20 cellular contexts compared by ENCODE assay signal in genomic region chr12:131231194-131231980, GRCh38.
DNase-seq lines count a peak whose midpoint lies in the region; ATAC-seq and TF ChIP-seq lines count a peak whose summit lies in the region.
"Had no signal": no experiment of that assay in that cellular context is flagged by ENCODE, and none has a peak within 500 bp of the region (broad histone marks: within the 10 kb centered on the region; RNA-seq: fewer than 3 reads in every experiment).

No MANE protein-coding gene starts in this region.

- H4K20me1 ChIP-seq in SK-N-SH (ENCODE audit: insufficient read depth), result no peaks in the 10 kb centered on the region

- H3K79me2 ChIP-seq in mesendoderm (ENCODE audit: control insufficient read depth, insufficient read depth, low read length) (no peaks in the 10 kb centered on the region), SK-N-SH (ENCODE audit: insufficient read depth) (no peaks in the 10 kb centered on the region)

- no peak overlapping the region for H2BK120ac ChIP-seq in mesendoderm (ENCODE audit: low read depth, low read length)

- POLR2A ChIA-PET in HEK293 (lab: Yijun Ruan, JAX), result no interaction called here
- POLR2A ChIA-PET in SK-N-SH (lab: Yijun Ruan, JAX), result no interaction called here

- H3K23ac ChIP-seq in mesendoderm (ENCODE audit: low read length), result no peak overlapping the region

- H3K9ac ChIP-seq in mesendoderm (ENCODE audit: low read length) (no peak overlapping the region), SK-N-SH (no peak overlapping the region)

- H3K4me2 ChIP-seq in mesendoderm (ENCODE audit: low read length), result no peak overlapping the region
- H3K4me2 ChIP-seq in SK-N-SH, result no peak overlapping the region
- H3K4me2 ChIP-seq: PC-9 had no signal

- peak; percentile 39 for DNase-seq in chondrocyte (ENCODE audit: low spot score)
- DNase-seq in mesendoderm, result no peak
- DNase-seq in head of caudate nucleus, result no peak
- DNase-seq in thyroid gland, result no peak
- no peak for DNase-seq in SK-N-SH
- DNase-seq: ACHN, COR-L47, DMS153, EL, HFFc6, NCI-H1436, NCI-H1930, NCI-H226, NCI-H526, PC-9 had no signal

- H3K9me3 ChIP-seq in HEK293 (ENCODE audit: control insufficient read depth, insufficient read depth, low read depth, low read length), result no peaks in the 10 kb centered on the region
- H3K9me3 ChIP-seq in thyroid gland, result no peaks in the 10 kb centered on the region
- H3K9me3 ChIP-seq in SK-N-SH, result no peaks in the 10 kb centered on the region

- TF ChIP-seq CTCF in HEK293 (tag by site-specific recombination; IDR thresholded peaks at IDR 0.05), result no peak
- TF ChIP-seq CTCF in chondrocyte (IDR thresholded peaks at IDR 0.05), result no peak
- no peak for TF ChIP-seq CTCF in thyroid gland (IDR thresholded peaks at IDR 0.05)
- no peak for TF ChIP-seq CTCF in SK-N-SH (IDR thresholded peaks at IDR 0.05)

- H3K4me1 ChIP-seq in HEK293 (ENCODE audit: control insufficient read depth, insufficient read depth, low read length) (no peaks in the 10 kb centered on the region), mesendoderm (ENCODE audit: control insufficient read depth, low read depth, low read length) (peaks cover 7% of the 10 kb centered on the region), thyroid gland (peaks cover 7 to 8% of the 10 kb centered on the region in 2 donors), SK-N-SH (ENCODE audit: control insufficient read depth in 1 of 2, insufficient read depth in 2 of 2, low read depth in 1 of 2, low read length in 1 of 2) (peaks cover 0 to 44% of the 10 kb centered on the region in 2 experiments; a peak in 1 of 4 replicates)

- peaks cover 3% of the 10 kb centered on the region for H3K4me1 Mint-ChIP-seq in chondrocyte (ENCODE audit: low read depth)

- ATAC-seq in activated CD4-positive, CD25-positive, alpha-beta regulatory T cell treated with anti-CD3 and anti-CD28 coated beads, Interleukin-2, amount 50 U/mL, for 24 hours, result no peak
- ATAC-seq: GM12878 had no signal

- no peaks in the 10 kb centered on the region for H3K27me3 ChIP-seq in mesendoderm (ENCODE audit: insufficient read depth, low read length, poor library complexity)
- no peaks in the 10 kb centered on the region for H3K27me3 ChIP-seq in thyroid gland
- no peaks in the 10 kb centered on the region for H3K27me3 ChIP-seq in SK-N-SH (ENCODE audit: insufficient read depth)

- H2AFZ ChIP-seq in SK-N-SH (ENCODE audit: low read depth), result no peak overlapping the region
- H2AFZ ChIP-seq: PC-9 had no signal

- H3K36me3 Mint-ChIP-seq in chondrocyte (ENCODE audit: low read depth), result no peaks in the 10 kb centered on the region
- H3K36me3 Mint-ChIP-seq: CD14-positive monocyte had no signal

- no peaks in the 10 kb centered on the region for H3K79me1 ChIP-seq in mesendoderm (ENCODE audit: low read length)

- no peak for TF ChIP-seq RAD21 in SK-N-SH (IDR thresholded peaks at IDR 0.05; ENCODE audit: low read length)

- peak overlapping the region; percentile 57 for H3K56ac ChIP-seq in mesendoderm (ENCODE audit: low read length)

- H2BK5ac ChIP-seq in mesendoderm (ENCODE audit: low read length), result no peak overlapping the region

- TF ChIP-seq POLR2A in thyroid gland (IDR thresholded peaks at IDR 0.05), result no peak

- H3K4me3 ChIP-seq in HEK293 (ENCODE audit: low read depth, low read length) (no peak overlapping the region), mesendoderm (ENCODE audit: low read length) (no peak overlapping the region), thyroid gland (replicated peaks in 1 of 3) (no peak overlapping the region), SK-N-SH (ENCODE audit: low read depth in 2 of 2, low read length in 1 of 2) (no peak overlapping the region)
- H3K4me3 ChIP-seq: GM12878, PC-9 had no signal

- H3K4ac ChIP-seq in mesendoderm (ENCODE audit: low read depth, low read length), result no peak overlapping the region

- no peaks in the 10 kb centered on the region for H3F3A ChIP-seq in SK-N-SH (replicated peaks; ENCODE audit: insufficient read depth)

- H3K4me3 Mint-ChIP-seq in chondrocyte (ENCODE audit: unreplicated experiment), result no peak overlapping the region
- H3K4me3 Mint-ChIP-seq: HFFc6 had no signal

- H4K5ac ChIP-seq in mesendoderm (ENCODE audit: low read length), result no peak overlapping the region

- no peak overlapping the region for H2AK5ac ChIP-seq in mesendoderm (ENCODE audit: low read length)

- no peak overlapping the region for H2BK15ac ChIP-seq in mesendoderm (replicated peaks; ENCODE audit: low read depth)

- no CpG with 5 or more reads among the region's 22 CpGs for WGBS in mesendoderm (ENCODE audit: extremely low coverage, insufficient coverage, low lambda C conversion rate)
- 77 to 79% methylated on average over 20 to 21 of the region's 22 CpGs for WGBS in thyroid gland, 2 donors
- WGBS in SK-N-SH (ENCODE audit: low lambda C conversion rate), result 64% methylated on average over 16 of the region's 22 CpGs

- H3K9me2 ChIP-seq in SK-N-SH, result no peaks in the 10 kb centered on the region

- TF ChIP-seq EP300 in SK-N-SH (IDR thresholded peaks at IDR 0.05; ENCODE audit: borderline replicate concordance in 1 of 2, low read depth in 1 of 2, low read length in 1 of 2), result no peak

- no peak overlapping the region for H3K27ac Mint-ChIP-seq in chondrocyte (ENCODE audit: unreplicated experiment)
- H3K27ac Mint-ChIP-seq: HFFc6 had no signal

- H4K8ac ChIP-seq in mesendoderm (ENCODE audit: low read depth, low read length), result no peak overlapping the region

- H3K27me3 Mint-ChIP-seq in chondrocyte (ENCODE audit: low read depth), result peaks cover 6% of the 10 kb centered on the region

- intact Hi-C loops in head of caudate nucleus (cut with DNase I) (no loop called here), thyroid gland (cut with DNase I) (no loop called here)

- CTCF ChIA-PET in HEK293 (lab: Yijun Ruan, JAX), result no interaction called here
- CTCF ChIA-PET in SK-N-SH (lab: Yijun Ruan, JAX), result interaction anchor here (1.1 to 3.5 kb wide), 2 partner anchors 99 to 126 kb away, joined by 4 to 20 read pairs; no protein-coding TSS in a partner anchor

- H3K36me3 ChIP-seq in HEK293 (ENCODE audit: control insufficient read depth in 2 of 2, insufficient read depth in 1 of 2, low read length in 2 of 2) (no peaks in the 10 kb centered on the region), mesendoderm (ENCODE audit: control insufficient read depth, insufficient read depth, low read length) (no peaks in the 10 kb centered on the region), thyroid gland (no peaks in the 10 kb centered on the region), SK-N-SH (replicated peaks in 1 of 2; ENCODE audit: control insufficient read depth in 1 of 2, insufficient read depth in 2 of 2, low read length in 1 of 2) (no peaks in the 10 kb centered on the region)

- H3K27ac ChIP-seq in HEK293 (ENCODE audit: extremely low read depth, low read depth, low read length) (no peak overlapping the region), mesendoderm (ENCODE audit: low read depth, low read length) (no peak overlapping the region), thyroid gland (peak overlapping the region in 1 of 3 donors; percentile 18), SK-N-SH (ENCODE audit: low read depth in 2 of 2, low read length in 1 of 2) (no peak overlapping the region)
- H3K27ac ChIP-seq: PC-9, RWPE1 had no signal

- H3K9me3 Mint-ChIP-seq in chondrocyte (ENCODE audit: low read depth), result peaks cover 3% of the 10 kb centered on the region

- H3K18ac ChIP-seq in mesendoderm (ENCODE audit: low read length), result peak overlapping the region; percentile 4

TF ChIP-seq in HEK293, 187 proteins besides CTCF, POLR2A, EP300 and RAD21:
- TF ChIP-seq ZFHX2 (tag by site-specific recombination; conservative IDR thresholded peaks at IDR 0.05) (peak; percentile 82), EGR2 (tag by site-specific recombination; IDR thresholded peaks at IDR 0.05; ENCODE audit: low read depth) (peak; percentile 92), ZNF2 (tag by site-specific recombination; IDR thresholded peaks at IDR 0.05) (no peak)
- TF ChIP-seq, protein P1, sequence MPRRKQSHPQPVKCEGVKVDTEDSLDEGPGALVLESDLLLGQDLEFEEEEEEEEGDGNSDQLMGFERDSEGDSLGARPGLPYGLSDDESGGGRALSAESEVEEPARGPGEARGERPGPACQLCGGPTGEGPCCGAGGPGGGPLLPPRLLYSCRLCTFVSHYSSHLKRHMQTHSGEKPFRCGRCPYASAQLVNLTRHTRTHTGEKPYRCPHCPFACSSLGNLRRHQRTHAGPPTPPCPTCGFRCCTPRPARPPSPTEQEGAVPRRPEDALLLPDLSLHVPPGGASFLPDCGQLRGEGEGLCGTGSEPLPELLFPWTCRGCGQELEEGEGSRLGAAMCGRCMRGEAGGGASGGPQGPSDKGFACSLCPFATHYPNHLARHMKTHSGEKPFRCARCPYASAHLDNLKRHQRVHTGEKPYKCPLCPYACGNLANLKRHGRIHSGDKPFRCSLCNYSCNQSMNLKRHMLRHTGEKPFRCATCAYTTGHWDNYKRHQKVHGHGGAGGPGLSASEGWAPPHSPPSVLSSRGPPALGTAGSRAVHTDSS (tag by site-specific recombination; IDR thresholded peaks at IDR 0.05), result peak; percentile 77

TF ChIP-seq in SK-N-SH, 30 proteins besides CTCF, POLR2A, EP300 and RAD21:
- TF ChIP-seq, protein P2, sequence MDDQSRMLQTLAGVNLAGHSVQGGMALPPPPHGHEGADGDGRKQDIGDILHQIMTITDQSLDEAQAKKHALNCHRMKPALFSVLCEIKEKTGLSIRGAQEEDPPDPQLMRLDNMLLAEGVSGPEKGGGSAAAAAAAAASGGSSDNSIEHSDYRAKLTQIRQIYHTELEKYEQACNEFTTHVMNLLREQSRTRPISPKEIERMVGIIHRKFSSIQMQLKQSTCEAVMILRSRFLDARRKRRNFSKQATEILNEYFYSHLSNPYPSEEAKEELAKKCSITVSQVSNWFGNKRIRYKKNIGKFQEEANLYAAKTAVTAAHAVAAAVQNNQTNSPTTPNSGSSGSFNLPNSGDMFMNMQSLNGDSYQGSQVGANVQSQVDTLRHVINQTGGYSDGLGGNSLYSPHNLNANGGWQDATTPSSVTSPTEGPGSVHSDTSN (IDR thresholded peaks at IDR 0.05), result no peak
- no peak for TF ChIP-seq TCF12 (IDR thresholded peaks at IDR 0.05)
- no peak for TF ChIP-seq POLR2AphosphoS5 (IDR thresholded peaks at IDR 0.05; ENCODE audit: low read depth, low read length)
- TF ChIP-seq NRF1 (IDR thresholded peaks at IDR 0.05; ENCODE audit: low read depth, low read length), result no peak
- no peak for TF ChIP-seq ELF1 (IDR thresholded peaks at IDR 0.05)
- TF ChIP-seq SMC3 (IDR thresholded peaks at IDR 0.05; ENCODE audit: low read depth, low read length), result no peak
- no peak for TF ChIP-seq FOXJ3 (CRISPR knock-in tag; IDR thresholded peaks at IDR 0.05)
- no peak for TF ChIP-seq GATA2 (CRISPR knock-in tag; IDR thresholded peaks at IDR 0.05)
- TF ChIP-seq YY1 (IDR thresholded peaks at IDR 0.05; ENCODE audit: low read depth), result no peak
TF ChIP-seq in SK-N-SH: peak in this region for 0.
